In genomic region chr3:13055634-13056033, GRCh38 we compare ENCODE assay signal across 23 cellular contexts. TPM values are rescaled to one million over a fixed set of nuclear protein-coding genes. Genes with fewer than 3 reads are reported as not detected.
DNase-seq lines count a peak whose midpoint lies in the region; ATAC-seq, FAIRE-seq and TF ChIP-seq lines count a peak whose summit lies in the region.
"Had no signal": no experiment of that assay in that cellular context is flagged by ENCODE, and none has a peak within 500 bp of the region (broad histone marks: within the 10 kb centered on the region; RNA-seq: fewer than 3 reads in every experiment).

No MANE protein-coding gene starts in this region.

- 84 to 92% methylated on average over 2 to 7 of the region's 7 CpGs for WGBS in esophagus squamous epithelium, 2 donors

- H3K27me3 ChIP-seq in BLaER1 (no peaks in the 10 kb centered on the region), bronchial epithelial cell (ENCODE audit: control insufficient read depth, insufficient read depth, low read length) (no peaks in the 10 kb centered on the region), esophagus squamous epithelium (no peaks in the 10 kb centered on the region)

- TF ChIP-seq POLR2A in esophagus squamous epithelium (IDR thresholded peaks at IDR 0.05), result no peak

- H3K9me3 ChIP-seq in BLaER1 (no peaks in the 10 kb centered on the region), esophagus squamous epithelium (no peaks in the 10 kb centered on the region)
- H3K9me3 ChIP-seq: A549 had no signal

- H3K9ac ChIP-seq in BLaER1, result 0 out of 2 replicates have a peak overlapping the region, but pooled peaks have one; percentile 7

- ATAC-seq in Right ventricle myocardium inferior (no peak), left ventricle myocardium superior (no peak), GM21825 (IDR thresholded peaks at IDR 0.05; ENCODE audit: unreplicated experiment) (no peak)
- ATAC-seq: A549; CD8-positive, alpha-beta T cell; GM23338; HCT116 had no signal

- intact Hi-C loops in Right ventricle myocardium inferior (cut with DNase I) (no loop called here), left ventricle myocardium superior (cut with micrococcal nuclease) (no loop called here), esophagus squamous epithelium (cut with DNase I) (no loop called here)

- no peak overlapping the region for H3K4me3 ChIP-seq in BLaER1
- no peak overlapping the region for H3K4me3 ChIP-seq in bronchial epithelial cell (ENCODE audit: low read depth, low read length)
- no peak overlapping the region for H3K4me3 ChIP-seq in esophagus squamous epithelium
- H3K4me3 ChIP-seq: A549, GM23338 had no signal

- DNase-seq in Right ventricle myocardium inferior (ENCODE audit: missing footprints) (peak; percentile 53), left ventricle myocardium superior (no peak), bronchial epithelial cell (ENCODE audit: low read depth) (no peak), esophagus squamous epithelium (lab: John Stamatoyannopoulos, UW) (no peak)
- DNase-seq in activated CD4-positive, alpha-beta T cell treated with anti-CD3 and anti-CD28 coated beads, Interleukin-2, amount 50 U/mL, for 1 hour, result no peak
- DNase-seq: 8988T; ACHN; AML-193; CD4-positive, CD25-positive, alpha-beta regulatory T cell; CD8-positive, alpha-beta T cell; DMS 273 treated with DMSO at 0.1 percent for 48 hours; DMS79; GF-D8; H9 had no signal

- TF ChIP-seq CTCF in bronchial epithelial cell (IDR thresholded peaks at IDR 0.05; ENCODE audit: insufficient read depth, low read length, severe bottlenecking) (no peak), esophagus squamous epithelium (IDR thresholded peaks at IDR 0.05) (no peak)

- H3K4me2 ChIP-seq in BLaER1, result peak overlapping the region; percentile 96; the same call in 1 of the 2 replicates
- H3K4me2 ChIP-seq: A549, GM23338 had no signal

- peak; percentile 50 for FAIRE-seq in bronchial epithelial cell (lab: Jason Lieb, UNC)
- FAIRE-seq: A549, D721Med, GM12891, GM18507 had no signal

- H3K36me3 ChIP-seq in BLaER1, result peaks cover 37% of the 10 kb centered on the region; the same call in 1 of the 2 replicates
- H3K36me3 ChIP-seq in bronchial epithelial cell (ENCODE audit: control insufficient read depth, insufficient read depth, low read length), result no peaks in the 10 kb centered on the region
- H3K36me3 ChIP-seq in esophagus squamous epithelium, result no peaks in the 10 kb centered on the region

- H3K4me1 ChIP-seq in BLaER1 (peaks cover 99% of the 10 kb centered on the region), esophagus squamous epithelium (peaks cover 0 to 9% (median 0%) of the 10 kb centered on the region in 3 donors)
- H3K4me1 ChIP-seq: A549 had no signal

- peaks cover 99% of the 10 kb centered on the region for H4K20me1 ChIP-seq in BLaER1

- H3K27ac ChIP-seq in BLaER1 (peak overlapping the region; percentile 10; the same call in 1 of the 2 replicates), esophagus squamous epithelium (no peak overlapping the region)
- H3K27ac ChIP-seq: A549, C4-2B had no signal

RNA-seq across cellular contexts. Expression of gene IQSEC1, which starts 17.6 kb away (rescaled TPM):
- total RNA-seq in Right ventricle myocardium inferior (81.2 TPM), left ventricle myocardium superior (95.1 TPM), bronchial epithelial cell (5.8 and 6.6 TPM in 2 replicates), esophagus squamous epithelium (10 to 100 TPM in 2 of 4 donors, 1 to 10 TPM in 2; 7.3 to 27.1 (median 10.7) TPM)
